Comparison of ENCODE assay signal across 16 cellular contexts in the genomic region with DNA sequence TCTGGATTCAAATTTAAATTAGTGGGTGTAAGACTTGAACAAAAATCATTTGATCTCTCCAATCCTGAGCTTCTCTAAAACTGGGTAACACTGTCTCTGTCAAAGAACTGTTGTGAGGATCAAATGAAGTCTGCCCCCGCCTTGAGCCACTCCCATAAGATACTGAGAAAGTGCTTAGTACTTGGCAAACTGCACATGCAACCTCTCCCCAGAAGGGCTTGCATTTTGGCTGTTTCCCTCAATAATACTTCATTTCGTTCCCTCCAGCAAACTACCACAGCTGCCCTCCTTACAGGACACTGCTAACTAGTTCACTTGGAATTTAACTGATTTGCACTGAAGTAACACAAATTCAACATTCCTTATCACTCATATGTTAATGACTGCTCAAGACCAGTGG.
DNase-seq lines count a peak whose midpoint lies in the region; ATAC-seq and TF ChIP-seq lines count a peak whose summit lies in the region.
"Had no signal": no experiment of that assay in that cellular context is flagged by ENCODE, and none has a peak within 500 bp of the region (broad histone marks: within the 10 kb centered on the region; RNA-seq: fewer than 3 reads in every experiment).

No MANE protein-coding gene starts in this region.

- in situ Hi-C loops in IMR-90 (cut with MboI; ENCODE audit: low sequenced_read_pairs) (no loop called here), KBM-7 (cut with MboI; ENCODE audit: low pct_unique_long_range_greater_than_20kb, low sequenced_read_pairs) (no loop called here)

- H2AFZ ChIP-seq in IMR-90 (replicated peaks; ENCODE audit: low read length, poor library complexity): no peak overlapping the region

- peak overlapping the region; percentile 85 for H3K27ac Mint-ChIP-seq in endodermal cell
- H3K27ac Mint-ChIP-seq: activated naive CD4-positive, alpha-beta T cell treated with anti-CD3 and anti-CD28 coated beads, Interleukin-2, amount 50 U/mL, for 72 hours; CD8-positive, alpha-beta memory T cell had no signal

- H4K5ac ChIP-seq in IMR-90 (ENCODE audit: low read depth, low read length): no peak overlapping the region

- intact Hi-C loops in IMR-90 (cut with micrococcal nuclease): no loop called here
- intact Hi-C loops in mucosa of descending colon (cut with DNase I, micrococcal nuclease): no loop called here

- H4K8ac ChIP-seq in IMR-90 (ENCODE audit: low read depth in 2 of 2, low read length in 2 of 2): no peak overlapping the region

- TF ChIP-seq CTCF in IMR-90 (conservative IDR thresholded peaks at IDR 0.05; ENCODE audit: low read depth, low read length) (no peak), endodermal cell (conservative IDR thresholded peaks at IDR 0.05) (peak; percentile 48), mucosa of descending colon (IDR thresholded peaks at IDR 0.05) (no peak)

- dilution Hi-C loops in IMR-90 (cut with HindIII; ENCODE audit: low sequenced_read_pairs, unreplicated experiment): no loop called here

- no peak overlapping the region for H3K56ac ChIP-seq in IMR-90 (ENCODE audit: extremely low read depth, insufficient read depth, low read length)

- H3K36me3 ChIP-seq in IMR-90 (ENCODE audit: control insufficient read depth, insufficient read depth, low read length): no peaks in the 10 kb centered on the region
- no peaks in the 10 kb centered on the region for H3K36me3 ChIP-seq in endodermal cell (ENCODE audit: control insufficient read depth, insufficient read depth, low read length)
- H3K36me3 ChIP-seq in mucosa of descending colon (ENCODE audit: low read depth): no peaks in the 10 kb centered on the region
- H3K36me3 ChIP-seq: gastroesophageal sphincter, prostate gland had no signal

- H2BK120ac ChIP-seq in IMR-90 (ENCODE audit: low read depth, low read length): no peak overlapping the region

- ATAC-seq in IMR-90 (ENCODE audit: low read depth) (peak; percentile 44; the same call in 1 of the 2 replicates), mucosa of descending colon (peak; percentile 50), GM19023 (IDR thresholded peaks at IDR 0.05; ENCODE audit: unreplicated experiment) (no peak)
- ATAC-seq: activated naive CD4-positive, alpha-beta T cell treated with anti-CD3 and anti-CD28 coated beads, Interleukin-2, amount 50 U/mL, for 72 hours; gastroesophageal sphincter had no signal

- no peaks in the 10 kb centered on the region for H3K27me3 ChIP-seq in IMR-90 (ENCODE audit: control insufficient read depth, insufficient read depth, low read length)
- no peaks in the 10 kb centered on the region for H3K27me3 ChIP-seq in endodermal cell (ENCODE audit: control insufficient read depth, insufficient read depth, low read length, poor library complexity, severe bottlenecking)
- H3K27me3 ChIP-seq: gastroesophageal sphincter had no signal

- peaks cover 24 to 38% of the 10 kb centered on the region in 2 experiments; a peak in 3 of 4 replicates for H3K79me1 ChIP-seq in IMR-90 (ENCODE audit: low read depth in 1 of 2, low read length in 2 of 2)

- peaks cover 2% of the 10 kb centered on the region; the same call in 1 of the 2 replicates for H3K9me1 ChIP-seq in IMR-90 (ENCODE audit: insufficient read depth, low read length)

- H2AK9ac ChIP-seq in IMR-90 (replicated peaks; ENCODE audit: low read depth, low read length, poor library complexity): no peak overlapping the region

- H3K9ac ChIP-seq in IMR-90 (ENCODE audit: low read depth, low read length) (no peak overlapping the region), endodermal cell (ENCODE audit: extremely low read depth, low read length, poor library complexity, severe bottlenecking) (no peak overlapping the region)

- H3K9me3 ChIP-seq in IMR-90 (ENCODE audit: control insufficient read depth, insufficient read depth, low read length) (no peaks in the 10 kb centered on the region), endodermal cell (ENCODE audit: control insufficient read depth, low read length) (peaks cover 16% of the 10 kb centered on the region), mucosa of descending colon (no peaks in the 10 kb centered on the region)
- H3K9me3 ChIP-seq: gastroesophageal sphincter, prostate gland had no signal

- H3K9me3 Mint-ChIP-seq in endodermal cell: no peaks in the 10 kb centered on the region
- H3K9me3 Mint-ChIP-seq: activated naive CD4-positive, alpha-beta T cell treated with anti-CD3 and anti-CD28 coated beads, Interleukin-2, amount 50 U/mL, for 72 hours had no signal

- H3K4me3 Mint-ChIP-seq in endodermal cell: no peak overlapping the region

- WGBS in IMR-90 (ENCODE audit: extremely low coverage in 2 of 2, insufficient read length in 1 of 2), 2 experiments: no CpG with 5 or more reads among the region's 2 CpGs
- WGBS in endodermal cell (ENCODE audit: insufficient coverage in 1 of 2, insufficient read length in 1 of 2), 2 experiments: 47 to 60% methylated on average over 2 of the region's 2 CpGs

- no peak overlapping the region for H3K4me3 ChIP-seq in IMR-90 (ENCODE audit: insufficient read depth, low read depth, low read length)
- no peak overlapping the region for H3K4me3 ChIP-seq in endodermal cell (ENCODE audit: low read length)
- H3K4me3 ChIP-seq in mucosa of descending colon: no peak overlapping the region
- H3K4me3 ChIP-seq: gastroesophageal sphincter, prostate gland had no signal

- H3K4ac ChIP-seq in IMR-90 (ENCODE audit: low read depth, low read length): no peak overlapping the region

- peaks cover 6% of the 10 kb centered on the region for H3K4me1 ChIP-seq in IMR-90 (ENCODE audit: control insufficient read depth, insufficient read depth, low read length)
- peaks cover 23% of the 10 kb centered on the region for H3K4me1 ChIP-seq in endodermal cell (ENCODE audit: control insufficient read depth, insufficient read depth, low read length)
- peaks cover 14% of the 10 kb centered on the region for H3K4me1 ChIP-seq in mucosa of descending colon (ENCODE audit: low read depth)

- no peaks in the 10 kb centered on the region for H3K27me3 Mint-ChIP-seq in endodermal cell (ENCODE audit: insufficient read depth)

- H2BK15ac ChIP-seq in IMR-90 (ENCODE audit: low read depth, low read length): no peak overlapping the region

- H3K23ac ChIP-seq in IMR-90 (ENCODE audit: low read depth, low read length): no peak overlapping the region

- no peak overlapping the region for H3K4me2 ChIP-seq in IMR-90 (ENCODE audit: low read depth, low read length)

- 0 out of 2 replicates have a peak, but pooled peaks cover 5% of the 10 kb centered on the region for H4K20me1 ChIP-seq in IMR-90 (ENCODE audit: insufficient read depth, low read length)

- CTCF ChIA-PET in IMR-90 (lab: Yijun Ruan, JAX): no interaction called here

- no TSS peak for BruUV-seq in IMR-90 (replicated peaks; lab: Mats Ljungman, UMichigan)

- no peak overlapping the region for H3K27ac ChIP-seq in IMR-90 (ENCODE audit: insufficient read depth, low read length)
- H3K27ac ChIP-seq in endodermal cell (ENCODE audit: low read depth, low read length): no peak overlapping the region
- H3K27ac ChIP-seq: gastroesophageal sphincter, prostate gland had no signal

- DNase-seq in AG20443 (ENCODE audit: low spot score) (peak; percentile 24), IMR-90 (no peak), endodermal cell (no peak), mucosa of descending colon (peak in 1 of 3 donors; percentile 21), DMS153 treated with DMSO at 0.1 percent for 48 hours (lab: John Stamatoyannopoulos, UW; ENCODE audit: unreplicated experiment) (no peak), KBM-7 (no peak), NCI-H2029 (lab: John Stamatoyannopoulos, UW) (no peak)
- DNase-seq: activated CD4-positive, alpha-beta T cell treated with anti-CD3 and anti-CD28 coated beads for 1 hour; CD8-positive, alpha-beta memory T cell; cerebellar nuclear complex; NCI-H774; SHP77 treated with DMSO at 0.1 percent for 48 hours had no signal

- no peak overlapping the region for H2AK5ac ChIP-seq in IMR-90 (ENCODE audit: low read depth, low read length)

- TF ChIP-seq RAD21 in IMR-90 (IDR thresholded peaks at IDR 0.05; ENCODE audit: low read length): no peak

- no peak for TF ChIP-seq POLR2A in IMR-90 (IDR thresholded peaks at IDR 0.05; ENCODE audit: low read depth, low read length)

- peak overlapping the region; percentile 12; the same call in 1 of the 2 replicates for H3K18ac ChIP-seq in IMR-90 (ENCODE audit: low read depth, low read length)

- H3K4me1 Mint-ChIP-seq in endodermal cell: peaks cover 56% of the 10 kb centered on the region
- H3K4me1 Mint-ChIP-seq: CD8-positive, alpha-beta memory T cell had no signal

- no peak overlapping the region for H2BK5ac ChIP-seq in IMR-90 (ENCODE audit: low read depth, low read length, poor library complexity, severe bottlenecking)

- POLR2A ChIA-PET in IMR-90 (lab: Charles Lee; ENCODE audit: unreplicated experiment): no interaction called here

- no peak overlapping the region for H2BK20ac ChIP-seq in IMR-90 (ENCODE audit: low read depth, low read length)

- peaks cover 8% of the 10 kb centered on the region for H3K36me3 Mint-ChIP-seq in endodermal cell (ENCODE audit: low read depth)
- H3K36me3 Mint-ChIP-seq: activated naive CD4-positive, alpha-beta T cell treated with anti-CD3 and anti-CD28 coated beads, Interleukin-2, amount 50 U/mL, for 72 hours; CD8-positive, alpha-beta memory T cell had no signal

- no peak overlapping the region for H4K91ac ChIP-seq in IMR-90 (ENCODE audit: insufficient read depth, low read depth, low read length)

- no peak overlapping the region for H3K14ac ChIP-seq in IMR-90 (replicated peaks; ENCODE audit: low read depth, low read length)

TF ChIP-seq in IMR-90, 13 proteins besides CTCF, POLR2A, EP300 and RAD21:
- TF ChIP-seq SMC3 (IDR thresholded peaks at IDR 0.05; ENCODE audit: low read depth, low read length) (no peak), CHD1 (IDR thresholded peaks at IDR 0.05; ENCODE audit: low read depth, low read length) (no peak), MAFK (IDR thresholded peaks at IDR 0.05; ENCODE audit: low read depth, low read length) (no peak), RCOR1 (IDR thresholded peaks at IDR 0.05; ENCODE audit: insufficient replicate concordance, low read length) (no peak), FOS (IDR thresholded peaks at IDR 0.05; ENCODE audit: low read depth, low read length) (no peak)
TF ChIP-seq in IMR-90: peak in this region for 0.
